1 cellular context compared by ENCODE assay signal in the genomic region with DNA sequence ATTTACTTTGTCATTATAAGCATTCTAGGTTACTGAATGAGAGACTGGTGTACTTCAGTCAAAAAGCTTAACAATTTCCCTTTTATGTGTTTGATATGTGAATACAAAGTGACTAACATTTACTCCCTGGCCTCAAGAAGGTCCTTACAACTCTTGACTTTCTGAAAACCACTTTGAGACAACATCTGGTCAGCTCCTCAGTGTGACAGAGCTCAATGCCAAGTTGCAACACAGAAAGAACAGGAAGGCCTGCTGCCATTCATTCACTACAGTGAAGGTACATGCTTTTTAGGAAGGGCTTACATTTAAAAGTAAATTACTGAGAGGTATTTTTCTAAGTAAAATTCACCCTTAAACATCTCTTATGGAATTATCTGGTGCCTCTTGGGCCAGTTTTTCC.
TF ChIP-seq lines count a peak whose summit lies in the region.

No MANE protein-coding gene starts in this region.

TF ChIP-seq in GM23338, 12 proteins besides CTCF, POLR2A, EP300 and RAD21 (continued from another document):
- TF ChIP-seq, protein P1, sequence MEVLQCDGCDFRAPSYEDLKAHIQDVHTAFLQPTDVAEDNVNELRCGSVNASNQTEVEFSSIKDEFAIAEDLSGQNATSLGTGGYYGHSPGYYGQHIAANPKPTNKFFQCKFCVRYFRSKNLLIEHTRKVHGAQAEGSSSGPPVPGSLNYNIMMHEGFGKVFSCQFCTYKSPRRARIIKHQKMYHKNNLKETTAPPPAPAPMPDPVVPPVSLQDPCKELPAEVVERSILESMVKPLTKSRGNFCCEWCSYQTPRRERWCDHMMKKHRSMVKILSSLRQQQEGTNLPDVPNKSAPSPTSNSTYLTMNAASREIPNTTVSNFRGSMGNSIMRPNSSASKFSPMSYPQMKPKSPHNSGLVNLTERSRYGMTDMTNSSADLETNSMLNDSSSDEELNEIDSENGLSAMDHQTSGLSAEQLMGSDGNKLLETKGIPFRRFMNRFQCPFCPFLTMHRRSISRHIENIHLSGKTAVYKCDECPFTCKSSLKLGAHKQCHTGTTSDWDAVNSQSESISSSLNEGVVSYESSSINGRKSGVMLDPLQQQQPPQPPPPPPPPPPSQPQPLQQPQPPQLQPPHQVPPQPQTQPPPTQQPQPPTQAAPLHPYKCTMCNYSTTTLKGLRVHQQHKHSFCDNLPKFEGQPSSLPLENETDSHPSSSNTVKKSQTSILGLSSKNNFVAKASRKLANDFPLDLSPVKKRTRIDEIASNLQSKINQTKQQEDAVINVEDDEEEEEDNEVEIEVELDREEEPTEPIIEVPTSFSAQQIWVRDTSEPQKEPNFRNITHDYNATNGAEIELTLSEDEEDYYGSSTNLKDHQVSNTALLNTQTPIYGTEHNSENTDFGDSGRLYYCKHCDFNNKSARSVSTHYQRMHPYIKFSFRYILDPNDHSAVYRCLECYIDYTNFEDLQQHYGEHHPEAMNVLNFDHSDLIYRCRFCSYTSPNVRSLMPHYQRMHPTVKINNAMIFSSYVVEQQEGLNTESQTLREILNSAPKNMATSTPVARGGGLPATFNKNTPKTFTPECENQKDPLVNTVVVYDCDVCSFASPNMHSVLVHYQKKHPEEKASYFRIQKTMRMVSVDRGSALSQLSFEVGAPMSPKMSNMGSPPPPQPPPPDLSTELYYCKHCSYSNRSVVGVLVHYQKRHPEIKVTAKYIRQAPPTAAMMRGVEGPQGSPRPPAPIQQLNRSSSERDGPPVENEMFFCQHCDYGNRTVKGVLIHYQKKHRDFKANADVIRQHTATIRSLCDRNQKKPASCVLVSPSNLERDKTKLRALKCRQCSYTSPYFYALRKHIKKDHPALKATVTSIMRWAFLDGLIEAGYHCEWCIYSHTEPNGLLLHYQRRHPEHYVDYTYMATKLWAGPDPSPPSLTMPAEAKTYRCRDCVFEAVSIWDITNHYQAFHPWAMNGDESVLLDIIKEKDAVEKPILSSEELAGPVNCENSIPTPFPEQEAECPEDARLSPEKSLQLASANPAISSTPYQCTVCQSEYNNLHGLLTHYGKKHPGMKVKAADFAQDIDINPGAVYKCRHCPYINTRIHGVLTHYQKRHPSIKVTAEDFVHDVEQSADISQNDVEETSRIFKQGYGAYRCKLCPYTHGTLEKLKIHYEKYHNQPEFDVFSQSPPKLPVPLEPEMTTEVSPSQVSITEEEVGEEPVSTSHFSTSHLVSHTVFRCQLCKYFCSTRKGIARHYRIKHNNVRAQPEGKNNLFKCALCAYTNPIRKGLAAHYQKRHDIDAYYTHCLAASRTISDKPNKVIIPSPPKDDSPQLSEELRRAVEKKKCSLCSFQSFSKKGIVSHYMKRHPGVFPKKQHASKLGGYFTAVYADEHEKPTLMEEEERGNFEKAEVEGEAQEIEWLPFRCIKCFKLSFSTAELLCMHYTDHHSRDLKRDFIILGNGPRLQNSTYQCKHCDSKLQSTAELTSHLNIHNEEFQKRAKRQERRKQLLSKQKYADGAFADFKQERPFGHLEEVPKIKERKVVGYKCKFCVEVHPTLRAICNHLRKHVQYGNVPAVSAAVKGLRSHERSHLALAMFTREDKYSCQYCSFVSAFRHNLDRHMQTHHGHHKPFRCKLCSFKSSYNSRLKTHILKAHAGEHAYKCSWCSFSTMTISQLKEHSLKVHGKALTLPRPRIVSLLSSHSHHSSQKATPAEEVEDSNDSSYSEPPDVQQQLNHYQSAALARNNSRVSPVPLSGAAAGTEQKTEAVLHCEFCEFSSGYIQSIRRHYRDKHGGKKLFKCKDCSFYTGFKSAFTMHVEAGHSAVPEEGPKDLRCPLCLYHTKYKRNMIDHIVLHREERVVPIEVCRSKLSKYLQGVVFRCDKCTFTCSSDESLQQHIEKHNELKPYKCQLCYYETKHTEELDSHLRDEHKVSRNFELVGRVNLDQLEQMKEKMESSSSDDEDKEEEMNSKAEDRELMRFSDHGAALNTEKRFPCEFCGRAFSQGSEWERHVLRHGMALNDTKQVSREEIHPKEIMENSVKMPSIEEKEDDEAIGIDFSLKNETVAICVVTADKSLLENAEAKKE (CRISPR knock-in tag; IDR thresholded peaks at IDR 0.05): no peak
- no peak for TF ChIP-seq STAT1 (IDR thresholded peaks at IDR 0.05; ENCODE audit: unreplicated experiment)
- no peak for TF ChIP-seq ZNF114 (CRISPR knock-in tag; IDR thresholded peaks at IDR 0.05)
